In the genomic region with DNA sequence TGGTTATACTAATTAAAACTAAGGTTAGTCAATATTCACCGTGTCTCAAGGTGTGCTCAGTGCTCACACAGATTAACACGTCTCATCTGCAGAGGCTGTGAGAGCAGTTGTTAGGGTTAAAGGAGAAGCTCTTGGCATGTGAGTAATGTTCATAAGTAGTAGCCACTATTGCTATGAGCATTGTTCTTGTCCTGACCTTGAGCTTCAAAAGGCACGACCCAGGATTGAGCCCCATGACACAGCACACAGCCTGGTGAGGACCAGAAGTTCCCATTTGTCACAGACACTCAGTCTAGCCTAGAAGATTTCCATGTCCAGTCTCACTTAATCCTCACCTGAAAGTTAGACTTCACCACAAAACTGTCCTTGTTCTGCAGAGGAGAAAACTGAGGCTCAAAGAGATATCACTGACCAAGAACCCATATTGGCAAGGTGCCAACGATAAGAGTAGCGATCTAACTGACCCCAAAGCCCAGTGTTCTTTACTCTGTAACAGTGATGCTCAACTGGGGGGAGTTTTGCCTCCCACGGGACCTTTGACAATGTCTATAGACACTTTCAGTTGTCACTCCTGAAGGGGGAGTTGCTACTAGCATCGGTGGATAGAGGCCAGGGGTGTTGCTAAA, we compare ENCODE assay signal across 27 cellular contexts. TPM values are rescaled to one million over a fixed set of nuclear protein-coding genes. Genes with fewer than 3 reads are reported as not detected.
"Had no signal": no experiment of that assay in that cellular context is flagged by ENCODE, and none has a peak within 500 bp of the region (broad histone marks: within the 10 kb centered on the region; RNA-seq: fewer than 3 reads in every experiment).

No MANE protein-coding gene starts in this region.

- H3K4me3 ChIP-seq: esophagus squamous epithelium, gastroesophageal sphincter, lower lobe of right lung, neural progenitor cell, pancreas, prostate gland, right lobe of liver, tibial artery had no signal

- H3K9ac ChIP-seq: neural progenitor cell had no signal

- H3K4me1 Mint-ChIP-seq: mesothelial cell of epicardium; neural progenitor cell; stimulated activated effector memory CD8-positive, alpha-beta T cell treated with anti-CD3 and anti-CD28 coated beads, Interleukin-12 subunit alpha, Interleukin-12 subunit beta, amount 100 ng/mL, for 72 hours had no signal

- DNase-seq: dermis blood vessel endothelial cell; esophagus squamous epithelium; foreskin fibroblast; glutamatergic neuron; islet precursor cell; lower lobe of right lung; occipital lobe; pancreas; right lobe of liver; stimulated activated CD4-positive, alpha-beta T cell treated with anti-CD3 and anti-CD28 coated beads, Interleukin-4, amount 100 ng/mL, for 1 hour; stimulated activated CD8-positive, alpha-beta memory T cell treated with anti-CD3 and anti-CD28 coated beads, Interleukin-4, amount 100 ng/mL, for 48 hours; stimulated activated naive CD8-positive, alpha-beta T cell treated with anti-CD3 and anti-CD28 coated beads, Interleukin-15, Interleukin-2, amounts not matched to agents 100 U/mL and 50 U/mL, for 24 hours; tibial artery had no signal

- H3K27ac ChIP-seq: gastroesophageal sphincter, lower lobe of right lung, neural progenitor cell, pancreas, prostate gland, right lobe of liver, tibial artery had no signal

- H3K36me3 Mint-ChIP-seq: memory B cell; mesothelial cell of epicardium; neural progenitor cell; stimulated activated effector memory CD8-positive, alpha-beta T cell treated with anti-CD3 and anti-CD28 coated beads, Interleukin-12 subunit alpha, Interleukin-12 subunit beta, amount 100 ng/mL, for 72 hours had no signal

- H2AFZ ChIP-seq: neural progenitor cell had no signal

- FAIRE-seq: colon, pancreas had no signal

- H3K9me3 ChIP-seq: gastroesophageal sphincter, lower lobe of right lung, pancreas, prostate gland, right lobe of liver had no signal

- H3K27ac Mint-ChIP-seq: memory B cell; mesothelial cell of epicardium; natural killer cell treated with Interleukin-12 subunit alpha and Interleukin-12 subunit beta and Interleukin-15 and Interleukin-18, amount 100 ng/mL, for 72 hours; neural progenitor cell; stimulated activated effector memory CD8-positive, alpha-beta T cell treated with anti-CD3 and anti-CD28 coated beads, Interleukin-12 subunit alpha, Interleukin-12 subunit beta, amount 100 ng/mL, for 72 hours had no signal

- H3K27me3 ChIP-seq: esophagus squamous epithelium, gastroesophageal sphincter, neural progenitor cell, pancreas, right lobe of liver, tibial artery had no signal

- H3K4me3 Mint-ChIP-seq: memory B cell; mesothelial cell of epicardium; natural killer cell treated with Interleukin-12 subunit alpha and Interleukin-12 subunit beta and Interleukin-15 and Interleukin-18, amount 100 ng/mL, for 72 hours; neural progenitor cell; stimulated activated effector memory CD8-positive, alpha-beta T cell treated with anti-CD3 and anti-CD28 coated beads, Interleukin-12 subunit alpha, Interleukin-12 subunit beta, amount 100 ng/mL, for 72 hours had no signal

- H3K4me2 ChIP-seq: neural progenitor cell had no signal

- ATAC-seq: gastroesophageal sphincter; left lobe of liver; natural killer cell treated with Interleukin-12 subunit alpha and Interleukin-12 subunit beta and Interleukin-15 and Interleukin-18, amount 100 ng/mL, for 72 hours; pancreas; stimulated activated effector memory CD8-positive, alpha-beta T cell treated with anti-CD3 and anti-CD28 coated beads, Interleukin-12 subunit alpha, Interleukin-12 subunit beta, amount 100 ng/mL, for 72 hours; stimulated activated naive CD8-positive, alpha-beta T cell treated with anti-CD3 and anti-CD28 coated beads, Interleukin-15, Interleukin-2, amounts not matched to agents 100 U/mL and 50 U/mL, for 24 hours had no signal

- H3K36me3 ChIP-seq: esophagus squamous epithelium, gastroesophageal sphincter, lower lobe of right lung, neural progenitor cell, pancreas, prostate gland, right lobe of liver, tibial artery had no signal

- H3K4me1 ChIP-seq: esophagus squamous epithelium, gastroesophageal sphincter, neural progenitor cell, pancreas, prostate gland, right lobe of liver had no signal

RNA-seq across cellular contexts. Expression of gene FPR3, which starts 26.0 kb away (rescaled TPM):
- total RNA-seq: dermis blood vessel endothelial cell; epithelial cell of proximal tubule; mesothelial cell of epicardium; myocyte; natural killer cell treated with Interleukin-12 subunit alpha and Interleukin-12 subunit beta and Interleukin-15 and Interleukin-18, amount 100 ng/mL, for 72 hours; renal cortical epithelial cell had no signal

RNA-seq across cellular contexts. Expression of gene FPR2, which starts 60.0 kb away (rescaled TPM):
- total RNA-seq: dermis blood vessel endothelial cell, epithelial cell of proximal tubule, mesothelial cell of epicardium, mucosa of gallbladder, myocyte, temporal lobe had no signal
